Comparison of ENCODE assay signal across 13 cellular contexts in genomic region chr20:45887346-45887715, GRCh38.
"Had no signal": no experiment of that assay in that cellular context is flagged by ENCODE, and none has a peak within 500 bp of the region (broad histone marks: within the 10 kb centered on the region; RNA-seq: fewer than 3 reads in every experiment).

SPATA25 (minus strand) TSS chr20:45887622; CDS start chr20:45887590, 32 bp downstream.

- DNase-seq: activated CD4-positive, alpha-beta T cell treated with anti-CD3 and anti-CD28 coated beads for 1 hour; activated CD4-positive, alpha-beta T cell treated with anti-CD3 and anti-CD28 coated beads, Interleukin-2, amount 50 U/mL, for 48 hours; colonic mucosa; foreskin keratinocyte; left colon; mucosa of descending colon; pancreas; stimulated activated CD4-positive, alpha-beta T cell treated with anti-CD3 and anti-CD28 coated beads, Interleukin-4, amount 100 ng/mL, for 4 hours; T-helper 9 cell had no signal

- H3K27ac Mint-ChIP-seq: neural progenitor cell had no signal

- ATAC-seq: foreskin keratinocyte, left colon, mucosa of descending colon, pancreas had no signal

- FAIRE-seq: endothelial cell of umbilical vein, pancreas had no signal

- H3K4me3 Mint-ChIP-seq: neural progenitor cell had no signal

- H3K27ac ChIP-seq: colonic mucosa, foreskin keratinocyte, neural progenitor cell, pancreas, tibial nerve had no signal

- H3K4me3 ChIP-seq: colonic mucosa, lung, mucosa of descending colon, neural progenitor cell, pancreas, tibial nerve had no signal

- H3K9me3 Mint-ChIP-seq: neural progenitor cell had no signal

- H3K36me3 ChIP-seq: neural progenitor cell had no signal

- H3K9me3 ChIP-seq: colonic mucosa, mucosa of descending colon, pancreas, tibial nerve had no signal

- H3K27me3 ChIP-seq: colonic mucosa, foreskin keratinocyte, pancreas, tibial nerve had no signal
